26 cellular contexts compared by ENCODE assay signal in genomic region chr2:84421791-84422190, GRCh38. TPM values are rescaled to one million over a fixed set of nuclear protein-coding genes. Genes with fewer than 3 reads are reported as not detected.
DNase-seq lines count a peak whose midpoint lies in the region; ATAC-seq, FAIRE-seq and TF ChIP-seq lines count a peak whose summit lies in the region.
"Had no signal": no experiment of that assay in that cellular context is flagged by ENCODE, and none has a peak within 500 bp of the region (broad histone marks: within the 10 kb centered on the region; RNA-seq: fewer than 3 reads in every experiment).

No MANE protein-coding gene starts in this region.

- no peak overlapping the region for H3K27ac Mint-ChIP-seq in T-helper 17 cell

- DNase-seq in heart left ventricle (no peak), left ventricle myocardium inferior (no peak), heart right ventricle (no peak), HepG2 (ENCODE audit: low spot score) (no peak), T-helper 17 cell (no peak), body of pancreas (no peak)
- DNase-seq: ACHN; DMS153; DND-41; Kasumi-1; MV-4-11; NCI-H1105; NCI-H1436 treated with DMSO at 0.1 percent for 48 hours; NCI-H187 treated with DMSO at 0.1 percent for 48 hours; NCI-H2171 treated with DMSO at 0.1 percent for 48 hours; NCI-H345; NCI-H524; NCI-H748 treated with DMSO at 0.1 percent for 48 hours; NK-92 treated with Interleukin-12 subunit alpha and Interleukin-12 subunit beta, amount 100 ng/mL, for 24 hours; PC-3 had no signal

- POLR2A ChIA-PET in HepG2 (lab: Yijun Ruan, JAX): no interaction called here

- TF ChIP-seq CTCF in heart left ventricle (IDR thresholded peaks at IDR 0.05) (no peak), left ventricle myocardium inferior (IDR thresholded peaks at IDR 0.05; ENCODE audit: borderline replicate concordance) (no peak), heart right ventricle (IDR thresholded peaks at IDR 0.05) (no peak), HepG2 (CRISPR knock-in tag; IDR thresholded peaks at IDR 0.05) (no peak), body of pancreas (IDR thresholded peaks at IDR 0.05) (no peak)

- no peaks in the 10 kb centered on the region for H3K27me3 ChIP-seq in heart left ventricle
- no peaks in the 10 kb centered on the region for H3K27me3 ChIP-seq in left ventricle myocardium inferior (ENCODE audit: low read depth)
- no peaks in the 10 kb centered on the region for H3K27me3 ChIP-seq in heart right ventricle
- H3K27me3 ChIP-seq in HepG2 (ENCODE audit: control insufficient read depth in 1 of 2, insufficient read depth in 2 of 2, low read length in 2 of 2): no peaks in the 10 kb centered on the region
- no peaks in the 10 kb centered on the region for H3K27me3 ChIP-seq in body of pancreas
- H3K27me3 ChIP-seq: SJSA1 had no signal

- 56 to 80% (median 74%) methylated on average over 1 of the region's 1 CpG for WGBS in heart left ventricle, 4 donors
- 65 to 75% methylated on average over 1 of the region's 1 CpG for WGBS in heart right ventricle, 2 donors
- 100% methylated on average over 1 of the region's 1 CpG for WGBS in HepG2 (ENCODE audit: low lambda C conversion rate)
- 92 to 100% methylated on average over 1 of the region's 1 CpG for WGBS in body of pancreas, 2 donors

- FAIRE-seq in HepG2 (lab: Jason Lieb, UNC): no peak
- FAIRE-seq: GM12892, GM19239 had no signal

- H3K4me3 Mint-ChIP-seq in T-helper 17 cell: no peak overlapping the region

- intact Hi-C loops in heart left ventricle (cut with DNase I) (no loop called here), left ventricle myocardium inferior (cut with micrococcal nuclease) (no loop called here), heart right ventricle (cut with DNase I) (no loop called here), HepG2 (cut with micrococcal nuclease; ENCODE audit: unreplicated experiment) (no loop called here), body of pancreas (cut with DNase I) (no loop called here)

- no peak for TF ChIP-seq RAD21 in HepG2 (CRISPR knock-in tag; IDR thresholded peaks at IDR 0.05)

- H3K36me3 ChIP-seq in heart left ventricle (peaks cover 0 to 49% (median 36%) of the 10 kb centered on the region in 9 donors), left ventricle myocardium inferior (peaks cover 42% of the 10 kb centered on the region), heart right ventricle (peaks cover 0 to 50% (median 24%) of the 10 kb centered on the region in 9 donors), HepG2 (replicated peaks in 1 of 2; ENCODE audit: control insufficient read depth in 1 of 2, insufficient read depth in 2 of 2, low read length in 2 of 2) (peaks cover 4 to 22% of the 10 kb centered on the region in 2 experiments; a peak in 4 of 5 replicates), body of pancreas (replicated peaks in 1 of 2; ENCODE audit: insufficient read depth in 1 of 2, low read depth in 2 of 2) (peaks cover 0 to 6% of the 10 kb centered on the region in 2 donors)

- H3K9ac ChIP-seq in HepG2 (ENCODE audit: insufficient read depth, low read depth, low read length): no peak overlapping the region

- H3K9me3 ChIP-seq in heart left ventricle (no peaks in the 10 kb centered on the region), left ventricle myocardium inferior (replicated peaks) (no peaks in the 10 kb centered on the region), heart right ventricle (no peaks in the 10 kb centered on the region), HepG2 (ENCODE audit: low read length) (no peaks in the 10 kb centered on the region), T-helper 17 cell (ENCODE audit: control insufficient read depth, low read length, poor library complexity, severe bottlenecking) (no peaks in the 10 kb centered on the region), body of pancreas (no peaks in the 10 kb centered on the region)
- H3K9me3 ChIP-seq: SJSA1 had no signal

- in situ Hi-C loops in HepG2 (cut with HindIII; ENCODE audit: extremely low pct_ligation_motif_present, low pct_unique_long_range_greater_than_20kb): no loop called here

- CTCF ChIA-PET in HepG2 (lab: Yijun Ruan, JAX; ENCODE audit: low intra/inter-chr PET ratio, low total read pairs): no interaction called here

- peaks cover 8% of the 10 kb centered on the region for H3K4me1 Mint-ChIP-seq in T-helper 17 cell

- H2AFZ ChIP-seq in HepG2 (ENCODE audit: low read length): no peak overlapping the region

- H3K4me3 ChIP-seq in heart left ventricle (no peak overlapping the region), left ventricle myocardium inferior (no peak overlapping the region), heart right ventricle (no peak overlapping the region), HepG2 (replicated peaks in 1 of 3; ENCODE audit: insufficient read depth in 1 of 3, low read depth in 2 of 3, low read length in 3 of 3) (no peak overlapping the region), body of pancreas (no peak overlapping the region)
- H3K4me3 ChIP-seq: SJSA1 had no signal

- no peaks in the 10 kb centered on the region for H3K79me2 ChIP-seq in HepG2 (ENCODE audit: insufficient read depth, low read length)

- H3K4me1 ChIP-seq in heart left ventricle (peaks cover 0 to 8% (median 0%) of the 10 kb centered on the region in 12 donors), left ventricle myocardium inferior (no peaks in the 10 kb centered on the region), heart right ventricle (no peaks in the 10 kb centered on the region), HepG2 (ENCODE audit: insufficient read depth, low read length) (no peaks in the 10 kb centered on the region), body of pancreas (peaks cover 6% of the 10 kb centered on the region)
- H3K4me1 ChIP-seq: SJSA1 had no signal

- H4K20me1 ChIP-seq in HepG2 (ENCODE audit: insufficient read depth, low read length): no peaks in the 10 kb centered on the region

- H3K4me2 ChIP-seq in HepG2 (ENCODE audit: low read depth, low read length): no peak overlapping the region

- no peaks in the 10 kb centered on the region for H3K27me3 Mint-ChIP-seq in T-helper 17 cell

- peaks cover 14% of the 10 kb centered on the region for H3K36me3 Mint-ChIP-seq in T-helper 17 cell (ENCODE audit: low read depth)

- ATAC-seq in heart left ventricle (peak in 3 of 4 donors; percentile 69 to 79 (median 77)), heart right ventricle (peak in 7 of 8 donors; percentile 24 to 85 (median 66)), HepG2 (peak; percentile 48), T-helper 17 cell (no peak), body of pancreas (no peak), HG03280 (IDR thresholded peaks at IDR 0.05; ENCODE audit: unreplicated experiment) (no peak)
- ATAC-seq: HCT116, PC-3 had no signal

- H3K27ac ChIP-seq in heart left ventricle (no peak overlapping the region), left ventricle myocardium inferior (replicated peaks) (no peak overlapping the region), heart right ventricle (no peak overlapping the region), HepG2 (ENCODE audit: extremely low read length, insufficient read depth, low read length) (no peak overlapping the region), body of pancreas (no peak overlapping the region)
- H3K27ac ChIP-seq: HL-60, SJSA1 had no signal

- no TSS peak for BruUV-seq in HepG2 (replicated peaks; lab: Mats Ljungman, UMichigan)

- TF ChIP-seq POLR2A in heart left ventricle (IDR thresholded peaks at IDR 0.05): no peak
- no peak for TF ChIP-seq POLR2A in HepG2 (IDR thresholded peaks at IDR 0.05; ENCODE audit: insufficient read depth in 1 of 2, low read depth in 2 of 2, low read length in 2 of 2)
- TF ChIP-seq POLR2A in body of pancreas (IDR thresholded peaks at IDR 0.05): no peak

- TF ChIP-seq EP300 in HepG2 (IDR thresholded peaks at IDR 0.05; ENCODE audit: low read depth in 2 of 2, low read length in 2 of 2) (no peak), HepG2 (CRISPR knock-in tag; IDR thresholded peaks at IDR 0.05; ENCODE audit: borderline replicate concordance) (no peak)

TF ChIP-seq in HepG2, 621 proteins besides CTCF, POLR2A, EP300 and RAD21 (continues in another document):
- TF ChIP-seq FOXA3 (CRISPR knock-in tag; IDR thresholded peaks at IDR 0.05) (no peak), ZNF570 (CRISPR knock-in tag; IDR thresholded peaks at IDR 0.05; ENCODE audit: borderline replicate concordance) (no peak)

RNA-seq across cellular contexts. Expression of gene SUCLG1, which starts 37.3 kb away (rescaled TPM):
- 100 to 1,000 TPM; 184 to 348 (median 258) TPM for total RNA-seq in heart left ventricle
- polyA plus RNA-seq in heart left ventricle: 100 to 1,000 TPM; 224 to 336 TPM
- 292 TPM for total RNA-seq in left ventricle myocardium inferior
- total RNA-seq in heart right ventricle: 100 to 1,000 TPM; 195 to 330 (median 291) TPM
- polyA plus RNA-seq in heart right ventricle: 100 to 1,000 TPM; 216 to 250 TPM
- total RNA-seq in HepG2 (2016; rRNA removed; fragmentation: Illumina TruSeq; extraction: Trizol): 121 and 177 TPM in 2 replicates
- 31.2 TPM in 2 replicates for total RNA-seq in HepG2 (2016; cell fraction: cytosol; rRNA removed; fragmentation: Illumina TruSeq; extraction: Trizol; ENCODE audit: low read depth)
- total RNA-seq in HepG2 (2016; cell fraction: insoluble cytoplasmic fraction; rRNA removed; fragmentation: Illumina TruSeq; extraction: Trizol): 125 and 187 TPM in 2 replicates
- 41.6 and 51.0 TPM in 2 replicates for total RNA-seq in HepG2 (2016; cell fraction: membrane; rRNA removed; fragmentation: Illumina TruSeq; extraction: Trizol)
- 69.5 and 70.0 TPM in 2 replicates for total RNA-seq in HepG2 (2016; cell fraction: nucleus; rRNA removed; fragmentation: Illumina TruSeq; extraction: Trizol)
- 45.3 and 58.7 TPM in 2 replicates for polyA plus RNA-seq in HepG2 (2011; rRNA removed)
- polyA plus RNA-seq in HepG2 (2011; cell fraction: cytosol; rRNA removed): 39.6 and 47.4 TPM in 2 replicates
- polyA plus RNA-seq in HepG2 (2011; cell fraction: nucleus; rRNA removed): 26.7 and 26.8 TPM in 2 replicates
- 65.3 and 92.3 TPM in 2 replicates for polyA plus RNA-seq in HepG2 (2012)
- polyA plus RNA-seq in HepG2 (2016; cell fraction: cytosol; fragmentation: Illumina TruSeq; extraction: Trizol; ENCODE audit: low read depth): 25.2 and 26.0 TPM in 2 replicates
- polyA plus RNA-seq in HepG2 (2016; cell fraction: insoluble cytoplasmic fraction; fragmentation: Illumina TruSeq; extraction: Trizol; ENCODE audit: low read depth): 158 and 174 TPM in 2 replicates
- 35.6 and 36.5 TPM in 2 replicates for polyA plus RNA-seq in HepG2 (2016; cell fraction: membrane; fragmentation: Illumina TruSeq; extraction: Trizol; ENCODE audit: low read depth)
- polyA plus RNA-seq in HepG2 (2016; cell fraction: nucleus; fragmentation: Illumina TruSeq; extraction: Trizol; ENCODE audit: insufficient read depth, low read depth): 85.8 and 89.0 TPM in 2 replicates
- 19.3 and 19.7 TPM in 2 replicates for polyA minus RNA-seq in HepG2 (2011; rRNA and poly(A)+ RNA removed; ENCODE audit: low replicate concordance)
- 26.4 and 32.6 TPM in 2 replicates for polyA minus RNA-seq in HepG2 (2011; cell fraction: cytosol; rRNA and poly(A)+ RNA removed)
- 38.4 and 44.0 TPM in 2 replicates for polyA minus RNA-seq in HepG2 (2011; cell fraction: nucleus; rRNA and poly(A)+ RNA removed)
- 10 to 100 TPM; 45.8 to 51.1 TPM for total RNA-seq in T-helper 17 cell
- 10 to 100 TPM; 51.1 to 89.2 TPM for total RNA-seq in body of pancreas

Comparison
In these comparisons a context has a peak if more than half of its experiments do, and no peak if none do; other contexts are left out.
1. ATAC-seq: peak in heart left ventricle (3 of 4), heart right ventricle (7 of 8) and HepG2 (single experiment); none in T-helper 17 cell (single experiment), body of pancreas (single experiment) and HG03280 (single experiment).